Comparison of ENCODE assay signal across 18 cellular contexts in the genomic region with DNA sequence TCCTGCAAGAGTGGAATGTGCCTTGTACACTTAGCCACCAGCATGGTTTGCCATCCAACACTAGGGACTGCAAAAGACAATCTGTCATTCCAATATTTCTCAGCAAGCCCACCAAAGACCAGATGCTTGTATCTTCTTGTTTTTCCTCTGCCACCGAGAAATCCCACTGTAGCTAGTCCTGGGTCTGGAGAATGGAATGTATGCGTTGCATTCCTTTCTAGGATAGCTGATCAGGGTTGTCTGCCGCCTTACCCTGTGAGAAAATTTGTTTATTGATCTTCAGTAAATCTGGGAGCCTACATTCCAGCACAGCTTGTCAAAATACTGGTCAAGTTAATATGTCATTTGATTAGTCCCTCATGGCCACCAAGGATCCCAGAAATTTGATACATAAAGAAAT. TPM values are rescaled to one million over a fixed set of nuclear protein-coding genes. Genes with fewer than 3 reads are reported as not detected.
A peak's percentile ranks its signal among the peaks of the same experiment; 100 is the strongest.
DNase-seq lines count a peak whose midpoint lies in the region; FAIRE-seq and TF ChIP-seq lines count a peak whose summit lies in the region.
"Had no signal": no experiment of that assay in that cellular context is flagged by ENCODE, and none has a peak within 500 bp of the region (broad histone marks: within the 10 kb centered on the region; RNA-seq: fewer than 3 reads in every experiment).

No MANE protein-coding gene starts in this region.

- H2BK5ac ChIP-seq in H1 (ENCODE audit: low read depth, low read length) (no peak overlapping the region), mesendoderm (ENCODE audit: low read length) (no peak overlapping the region), neuronal stem cell (ENCODE audit: low read length) (no peak overlapping the region)

- H3K4ac ChIP-seq in H1 (replicated peaks; ENCODE audit: insufficient read length, low read depth, low read length) (no peak overlapping the region), mesendoderm (ENCODE audit: low read depth, low read length) (no peak overlapping the region), neuronal stem cell (ENCODE audit: low read length) (no peak overlapping the region)

- H3K79me2 ChIP-seq in H1 (ENCODE audit: control insufficient read depth in 1 of 2, insufficient read depth in 2 of 2, low read length in 2 of 2) (no peaks in the 10 kb centered on the region), mesendoderm (ENCODE audit: control insufficient read depth, insufficient read depth, low read length) (no peaks in the 10 kb centered on the region)

- H3K18ac ChIP-seq in H1 (ENCODE audit: extremely low read depth, low read length), result 0 out of 2 replicates have a peak overlapping the region, but pooled peaks have one; percentile 24
- H3K18ac ChIP-seq in mesendoderm (ENCODE audit: low read length), result peak overlapping the region; percentile 14
- H3K18ac ChIP-seq in neuronal stem cell (ENCODE audit: low read length), result peak overlapping the region; percentile 7

- no peak overlapping the region for H2BK20ac ChIP-seq in H1 (ENCODE audit: low read length)

- no peak for TF ChIP-seq RAD21 in H1 (IDR thresholded peaks at IDR 0.05 in 1 of 2, conservative IDR thresholded peaks at IDR 0.05 in 1 of 2; ENCODE audit: low read depth in 2 of 2, low read length in 2 of 2)

- no peaks in the 10 kb centered on the region for H4K20me1 ChIP-seq in H1 (replicated peaks in 1 of 2; ENCODE audit: control insufficient read depth in 1 of 2, insufficient read depth in 2 of 2, low read length in 2 of 2)

- H2AFZ ChIP-seq in H1 (ENCODE audit: low read length) (peak overlapping the region; percentile 7; the same call in 1 of the 2 replicates), neuronal stem cell (ENCODE audit: low read length) (no peak overlapping the region)

- H4K91ac ChIP-seq in H1 (replicated peaks; ENCODE audit: insufficient read length, low read length) (no peak overlapping the region), neuronal stem cell (ENCODE audit: low read depth, low read length, poor library complexity) (no peak overlapping the region)

- H3K27me3 ChIP-seq in H1 (replicated peaks in 1 of 4; ENCODE audit: control insufficient read depth in 3 of 4, extremely low read depth in 1 of 4, insufficient read depth in 3 of 4, low read length in 3 of 4) (peaks cover 0 to 1% (median 0%) of the 10 kb centered on the region in 4 experiments; a peak in 1 of 7 replicates), mesendoderm (ENCODE audit: insufficient read depth, low read length, poor library complexity) (no peaks in the 10 kb centered on the region), neuronal stem cell (ENCODE audit: control insufficient read depth in 3 of 3, insufficient read depth in 3 of 3, low read depth in 1 of 3, low read length in 3 of 3) (no peaks in the 10 kb centered on the region)

- H4K8ac ChIP-seq in H1 (ENCODE audit: extremely low read depth, insufficient read depth, low read length) (no peak overlapping the region), mesendoderm (ENCODE audit: low read depth, low read length) (no peak overlapping the region), neuronal stem cell (ENCODE audit: low read depth, low read length) (no peak overlapping the region)

- TF ChIP-seq EP300 in H1 (IDR thresholded peaks at IDR 0.05; ENCODE audit: borderline replicate concordance in 1 of 2, low read depth in 2 of 2, low read length in 2 of 2), result no peak

- no peak for TF ChIP-seq CTCF in H1 (IDR thresholded peaks at IDR 0.05; ENCODE audit: control extremely low read depth in 1 of 3, insufficient read depth in 1 of 3, low read depth in 1 of 3, low read length in 3 of 3)

- POLR2A ChIA-PET in H1 (lab: Charles Lee; ENCODE audit: partially characterized antibody), result no interaction called here

- CTCF ChIA-PET in H1 (lab: Charles Lee; ENCODE audit: partially characterized antibody), result interaction anchor here (0.7 kb wide), 1 partner anchor 26 kb away, joined by 3 read pairs; no protein-coding TSS in a partner anchor

- H3K56ac ChIP-seq in H1 (replicated peaks; ENCODE audit: insufficient read length, low read depth, low read length) (no peak overlapping the region), mesendoderm (ENCODE audit: low read length) (peak overlapping the region; percentile 71)

- H3K36me3 ChIP-seq in H1 (ENCODE audit: control insufficient read depth in 2 of 4, insufficient read depth in 4 of 4, low read length in 3 of 4) (no peaks in the 10 kb centered on the region), mesendoderm (ENCODE audit: control insufficient read depth, insufficient read depth, low read length) (no peaks in the 10 kb centered on the region), neuronal stem cell (replicated peaks in 1 of 2; ENCODE audit: control insufficient read depth in 2 of 2, insufficient read depth in 2 of 2, low read length in 2 of 2) (no peaks in the 10 kb centered on the region)

- no peak overlapping the region for H2BK15ac ChIP-seq in H1 (ENCODE audit: low read length)
- no peak overlapping the region for H2BK15ac ChIP-seq in mesendoderm (replicated peaks; ENCODE audit: low read depth)
- H2BK15ac ChIP-seq in neuronal stem cell (ENCODE audit: low read length), result no peak overlapping the region

- H3K4me3 ChIP-seq in H1 (ENCODE audit: extremely low read depth in 1 of 4, insufficient read depth in 2 of 4, low read depth in 3 of 4, low read length in 4 of 4), result no peak overlapping the region
- H3K4me3 ChIP-seq in mesendoderm (ENCODE audit: low read length), result no peak overlapping the region
- H3K4me3 ChIP-seq in neuronal stem cell (ENCODE audit: low read length in 2 of 2), result no peak overlapping the region
- H3K4me3 ChIP-seq: A549 had no signal

- peaks cover 0 to 3% (median under 1%) of the 10 kb centered on the region in 4 experiments; a peak in 2 of 7 replicates for H3K4me1 ChIP-seq in H1 (replicated peaks in 1 of 4; ENCODE audit: control insufficient read depth in 3 of 4, insufficient read depth in 4 of 4, low read length in 3 of 4)
- peaks cover 4% of the 10 kb centered on the region for H3K4me1 ChIP-seq in mesendoderm (ENCODE audit: control insufficient read depth, low read depth, low read length)
- peaks cover 0 to 7% of the 10 kb centered on the region in 2 donors for H3K4me1 ChIP-seq in neuronal stem cell (ENCODE audit: control insufficient read depth in 2 of 2, insufficient read depth in 1 of 2, low read depth in 1 of 2, low read length in 2 of 2)
- H3K4me1 ChIP-seq: A549 had no signal

- peak; percentile 60 for FAIRE-seq in H1 (lab: Jason Lieb, UNC)
- FAIRE-seq: A549 had no signal

- H2BK120ac ChIP-seq in H1 (replicated peaks; ENCODE audit: low read depth, low read length) (no peak overlapping the region), mesendoderm (ENCODE audit: low read depth, low read length) (no peak overlapping the region), neuronal stem cell (ENCODE audit: low read depth, low read length) (no peak overlapping the region)

- no peak overlapping the region for H4K5ac ChIP-seq in H1 (ENCODE audit: insufficient read length, low read depth, low read length)
- no peak overlapping the region for H4K5ac ChIP-seq in mesendoderm (ENCODE audit: low read length)

- no peaks in the 10 kb centered on the region for H3K23me2 ChIP-seq in H1 (ENCODE audit: low read depth, low read length)

- H3K23ac ChIP-seq in H1 (ENCODE audit: insufficient read length), result no peak overlapping the region
- H3K23ac ChIP-seq in mesendoderm (ENCODE audit: low read length), result no peak overlapping the region
- H3K23ac ChIP-seq in neuronal stem cell (ENCODE audit: low read depth, low read length, poor library complexity), result no peak overlapping the region

- H3K9me3 ChIP-seq in H1 (ENCODE audit: insufficient read depth in 2 of 2, low read depth in 1 of 2, low read length in 1 of 2), result no peaks in the 10 kb centered on the region
- H3K9me3 ChIP-seq in neuronal stem cell (replicated peaks in 1 of 2; ENCODE audit: control insufficient read depth in 2 of 2, insufficient read depth in 1 of 2, low read depth in 1 of 2, low read length in 2 of 2), result no peaks in the 10 kb centered on the region
- H3K9me3 ChIP-seq: A549 had no signal

- no peak overlapping the region for H2BK12ac ChIP-seq in H1 (ENCODE audit: low read depth, low read length)
- H2BK12ac ChIP-seq in neuronal stem cell (ENCODE audit: low read length), result no peak overlapping the region

- H3K9ac ChIP-seq in H1 (replicated peaks in 1 of 4; ENCODE audit: extremely low read depth in 1 of 4, low read depth in 3 of 4, low read length in 3 of 4) (no peak overlapping the region), mesendoderm (ENCODE audit: low read length) (no peak overlapping the region), neuronal stem cell (ENCODE audit: low read depth, low read length, poor library complexity) (no peak overlapping the region)

- 58% methylated on average over 3 of the region's 3 CpGs; no CpG with 5 or more reads in 1 of the 2 experiments for WGBS in H1 (ENCODE audit: extremely low coverage in 1 of 2, insufficient coverage in 1 of 2, insufficient read length in 1 of 2, insufficient replicate concordance in 2 of 2, low coverage in 1 of 2, low lambda C conversion rate in 2 of 2, missing lambda C conversion rate in 1 of 2), 2 experiments
- no CpG with 5 or more reads among the region's 3 CpGs for WGBS in mesendoderm (ENCODE audit: extremely low coverage, insufficient coverage, low lambda C conversion rate)
- WGBS in neuronal stem cell (ENCODE audit: extremely low coverage in 2 of 2, insufficient read length in 2 of 2, insufficient replicate concordance in 1 of 2), 2 donors, result no CpG with 5 or more reads among the region's 3 CpGs

- no peak overlapping the region for H3K27ac ChIP-seq in H1 (ENCODE audit: low read depth, low read length)
- H3K27ac ChIP-seq in mesendoderm (ENCODE audit: low read depth, low read length), result no peak overlapping the region
- no peak overlapping the region for H3K27ac ChIP-seq in neuronal stem cell (replicated peaks; ENCODE audit: low read length)
- H3K27ac ChIP-seq: 22Rv1, A549 had no signal

- H3K14ac ChIP-seq in H1 (ENCODE audit: insufficient read length) (no peak overlapping the region), neuronal stem cell (ENCODE audit: low read length) (no peak overlapping the region)

- peak; percentile 17 for DNase-seq in ELF-1 (ENCODE audit: low read depth, low spot score)
- DNase-seq in H1 (ENCODE audit: low read depth in 1 of 2, low spot score in 2 of 2), result no peak
- peak; percentile 78 for DNase-seq in mesendoderm
- no peak for DNase-seq in neuronal stem cell (ENCODE audit: low spot score)
- DNase-seq in C1 segment of cervical spinal cord (lab: John Stamatoyannopoulos, UW), result no peak
- DNase-seq in activated gamma-delta T cell treated with Interleukin-2 at 50 U/mL for 16 hours, result no peak
- no peak for DNase-seq in H4 (ENCODE audit: low spot score)
- DNase-seq: AML-193; CD4-positive, alpha-beta memory T cell; DMS153; DMS79; GF-D8; H7 had no signal

- H3K79me1 ChIP-seq in H1 (ENCODE audit: low read depth, low read length) (no peaks in the 10 kb centered on the region), mesendoderm (ENCODE audit: low read length) (no peaks in the 10 kb centered on the region), neuronal stem cell (ENCODE audit: low read depth, low read length) (no peaks in the 10 kb centered on the region)

- TF ChIP-seq POLR2A in H1 (IDR thresholded peaks at IDR 0.05; ENCODE audit: control extremely low read depth in 1 of 2, low read depth in 2 of 2, low read length in 2 of 2), result no peak

- no peak overlapping the region; a peak in 1 of 4 replicates for H3K4me2 ChIP-seq in H1 (ENCODE audit: insufficient read depth in 1 of 2, low read depth in 2 of 2, low read length in 2 of 2)
- no peak overlapping the region for H3K4me2 ChIP-seq in mesendoderm (ENCODE audit: low read length)
- no peak overlapping the region for H3K4me2 ChIP-seq in neuronal stem cell (ENCODE audit: insufficient read depth, low read length, poor library complexity, severe bottlenecking)
- H3K4me2 ChIP-seq: A549 had no signal

- H2AK5ac ChIP-seq in H1 (ENCODE audit: low read depth, low read length), result no peak overlapping the region
- H2AK5ac ChIP-seq in mesendoderm (ENCODE audit: low read length), result no peak overlapping the region
- H2AK5ac ChIP-seq in neuronal stem cell (ENCODE audit: low read depth, low read length), result no peak overlapping the region

RNA-seq across cellular contexts. Expression of gene ADAMTS18, which starts 28.1 kb away (rescaled TPM):
- total RNA-seq in H1 (2021; fragmentation: NEBNext Ultra II Directional; extraction: Animal tissue kit (Norgen Biotek cat#: 25700)), result 0.19 TPM in 2 replicates
- polyA plus RNA-seq in H1 (2011; rRNA removed), result 0.05 and 0.16 TPM in 2 replicates
- polyA plus RNA-seq in H1 (2011; cell fraction: cytosol; rRNA removed), result 0.13 TPM
- 0.16 TPM for polyA plus RNA-seq in H1 (2011; cell fraction: nucleus; rRNA removed)
- 0.08 to 0.50 TPM (median 0.25 TPM) in 4 replicates for polyA plus RNA-seq in H1 (2012, experiment 1 of 2)
- not detected for polyA plus RNA-seq in H1 (2012, experiment 2 of 2)
- 0.26 TPM for polyA plus RNA-seq in H1 (2013, experiment 1 of 2)
- polyA plus RNA-seq in H1 (2013, experiment 2 of 2), result 0.09 TPM
- 0.41 and 0.63 TPM in 2 replicates for polyA minus RNA-seq in H1 (2011; rRNA and poly(A)+ RNA removed)
- 0.44 TPM for polyA minus RNA-seq in H1 (2011; cell fraction: cytosol; rRNA and poly(A)+ RNA removed)
- polyA minus RNA-seq in H1 (2011; cell fraction: nucleus; rRNA and poly(A)+ RNA removed), result 2.1 TPM
- polyA plus RNA-seq in mesendoderm (2013, experiment 1 of 2), result 0.38 TPM
- 0.46 TPM for polyA plus RNA-seq in mesendoderm (2013, experiment 2 of 2)
- 0.03 TPM for polyA plus RNA-seq in neuronal stem cell (2013, experiment 1 of 2)
- 0.01 TPM for polyA plus RNA-seq in neuronal stem cell (2013, experiment 2 of 2)
- total RNA-seq in H4 (2014; rRNA removed; shearing (Covaris generic)), result 0.10 and 0.21 TPM in 2 replicates
- total RNA-seq: CD4-positive, alpha-beta memory T cell; HT-29 had no signal
- polyA plus RNA-seq: BJ; CD14-positive monocyte; CD4-positive, alpha-beta memory T cell had no signal

Comparison
In these comparisons a context has a peak if more than half of its experiments do, and no peak if none do; other contexts are left out.
1. DNase-seq: peak in ELF-1 (single experiment) and mesendoderm (single experiment); none in H1 (0 of 2), neuronal stem cell (single experiment), C1 segment of cervical spinal cord (0 of 14), activated gamma-delta T cell treated with Interleukin-2 at 50 U/mL for 16 hours (single experiment) and H4 (single experiment).
2. Peak in every context shown above with its lines, with median percentiles within 50 percentile points of each other: H3K18ac ChIP-seq.